In genomic region chr6:31227143-31227542, GRCh38 we compare ENCODE assay signal across 35 cellular contexts. TPM values are rescaled to one million over a fixed set of nuclear protein-coding genes. Genes with fewer than 3 reads are reported as not detected.
"Had no signal": no experiment of that assay in that cellular context is flagged by ENCODE, and none has a peak within 500 bp of the region (broad histone marks: within the 10 kb centered on the region; RNA-seq: fewer than 3 reads in every experiment).

No MANE protein-coding gene starts in this region.

- H3K9me3 Mint-ChIP-seq: activated CD8-positive, alpha-beta T cell treated with anti-CD3 and anti-CD28 coated beads for 36 hours; activated naive CD8-positive, alpha-beta T cell treated with anti-CD3 and anti-CD28 coated beads for 36 hours; activated T-cell treated with anti-CD3 and anti-CD28 coated beads, Interleukin-2, amount 50 U/mL, for 72 hours; activated T-helper 17 cell treated with anti-CD3 and anti-CD28 coated beads, Interleukin-2, amount 50 U/mL, for 72 hours had no signal

- H3K36me3 Mint-ChIP-seq: activated naive CD8-positive, alpha-beta T cell treated with anti-CD3 and anti-CD28 coated beads for 36 hours had no signal

- H3K27me3 ChIP-seq: cardiac muscle cell, SJCRH30 had no signal

- H3K27ac ChIP-seq: brain microvascular endothelial cell, cardiac muscle cell, KMS-11, SJCRH30, SK-N-MC, WERI-Rb-1 had no signal

- H3K27ac Mint-ChIP-seq: activated CD8-positive, alpha-beta T cell treated with anti-CD3 and anti-CD28 coated beads for 36 hours; activated naive CD8-positive, alpha-beta T cell treated with anti-CD3 and anti-CD28 coated beads for 36 hours; activated T-cell treated with anti-CD3 and anti-CD28 coated beads, Interleukin-2, amount 50 U/mL, for 72 hours; activated T-helper 17 cell treated with anti-CD3 and anti-CD28 coated beads, Interleukin-2, amount 50 U/mL, for 72 hours had no signal

- H3K9ac ChIP-seq: KMS-11 had no signal

- H3K36me3 ChIP-seq: brain microvascular endothelial cell, cardiac muscle cell, SJCRH30, WERI-Rb-1 had no signal

- H3K4me1 Mint-ChIP-seq: activated naive CD8-positive, alpha-beta T cell treated with anti-CD3 and anti-CD28 coated beads for 36 hours; activated T-helper 17 cell treated with anti-CD3 and anti-CD28 coated beads, Interleukin-2, amount 50 U/mL, for 72 hours had no signal

- H3K9me3 ChIP-seq: SJCRH30 had no signal

- ATAC-seq: activated CD8-positive, alpha-beta T cell treated with anti-CD3 and anti-CD28 coated beads for 36 hours; activated T-cell treated with anti-CD3 and anti-CD28 coated beads, Interleukin-2, amount 50 U/mL, for 72 hours; activated T-helper 17 cell treated with anti-CD3 and anti-CD28 coated beads, Interleukin-2, amount 50 U/mL, for 72 hours had no signal

- H3K4me2 ChIP-seq: KMS-11 had no signal

- H3K27me3 Mint-ChIP-seq: activated T-helper 17 cell treated with anti-CD3 and anti-CD28 coated beads, Interleukin-2, amount 50 U/mL, for 72 hours had no signal

- DNase-seq: activated CD4-positive, alpha-beta T cell treated with anti-CD3 and anti-CD28 coated beads for 1 hour; activated CD4-positive, alpha-beta T cell treated with anti-CD3 and anti-CD28 coated beads for 48 hours; activated CD4-positive, alpha-beta T cell treated with anti-CD3 and anti-CD28 coated beads, Interleukin-2, amount 50 U/mL, for 4 hours; activated CD4-positive, CD25-positive, alpha-beta regulatory T cell; activated CD8-positive, alpha-beta T cell treated with anti-CD3 and anti-CD28 coated beads for 36 hours; activated effector memory CD4-positive, alpha-beta T cell treated with anti-CD3 and anti-CD28 coated beads, Interleukin-2, amount 50 U/mL, for 16 hours; activated naive CD4-positive, alpha-beta T cell; activated naive CD4-positive, alpha-beta T cell treated with anti-CD3 and anti-CD28 coated beads, Interleukin-2, amount 50 U/mL, for 16 hours; activated naive CD8-positive, alpha-beta T cell treated with anti-CD3 and anti-CD28 coated beads for 36 hours; activated T-cell treated with anti-CD3 and anti-CD28 coated beads, Interleukin-2, amount 50 U/mL, for 1 hour; activated T-cell treated with anti-CD3 and anti-CD28 coated beads, Interleukin-2, amount 50 U/mL, for 72 hours; amniotic stem cell; aorta; brain microvascular endothelial cell; MM.1S; MV-4-11; NCI-H1092; NCI-H1436 treated with DMSO at 0.1 percent for 48 hours; NCI-H1694 treated with DMSO at 0.1 percent for 48 hours; NCI-H2029; NCI-H345; NCI-H524 treated with DMSO at 0.1 percent for 48 hours; NCI-H748 treated with DMSO at 0.1 percent for 48 hours; OCI-M1; SHP77; SJCRH30; T1000; WERI-Rb-1 had no signal

- H3K4me3 Mint-ChIP-seq: activated CD8-positive, alpha-beta T cell treated with anti-CD3 and anti-CD28 coated beads for 36 hours; activated naive CD8-positive, alpha-beta T cell treated with anti-CD3 and anti-CD28 coated beads for 36 hours; activated T-cell treated with anti-CD3 and anti-CD28 coated beads, Interleukin-2, amount 50 U/mL, for 72 hours; activated T-helper 17 cell treated with anti-CD3 and anti-CD28 coated beads, Interleukin-2, amount 50 U/mL, for 72 hours had no signal

- H3K4me3 ChIP-seq: cardiac muscle cell, SJCRH30, SK-N-MC had no signal

- H3K4me1 ChIP-seq: SJCRH30 had no signal

RNA-seq across cellular contexts. Expression of gene POU5F1, which starts 56.7 kb away (rescaled TPM):
- total RNA-seq: activated CD8-positive, alpha-beta T cell treated with anti-CD3 and anti-CD28 coated beads for 36 hours; activated naive CD8-positive, alpha-beta T cell treated with anti-CD3 and anti-CD28 coated beads for 36 hours; NCI-H460; T-helper 1 cell treated with Interleukin-12 subunit alpha and Interleukin-12 subunit beta and Interleukin-4 antibody, amounts not matched to agents 30 ng/mL and 1 ng/mL, for 36 hours; T-helper 2 cell treated with Interferon-gamma antibody and Interleukin-4, amounts not matched to agents 100 ng/mL and 5 ng/mL, for 36 hours had no signal
- polyA plus RNA-seq: cardiac muscle cell had no signal
